ENCODE assay signal across 18 cellular contexts in genomic region chr3:27716309-27716708, GRCh38. TPM values are rescaled to one million over a fixed set of nuclear protein-coding genes. Genes with fewer than 3 reads are reported as not detected.
DNase-seq lines count a peak whose midpoint lies in the region; ATAC-seq and TF ChIP-seq lines count a peak whose summit lies in the region.
"Had no signal": no experiment of that assay in that cellular context is flagged by ENCODE, and none has a peak within 500 bp of the region (broad histone marks: within the 10 kb centered on the region; RNA-seq: fewer than 3 reads in every experiment).

No MANE protein-coding gene starts in this region.

- TF ChIP-seq CTCF in activated CD8-positive, alpha-beta T cell treated with anti-CD3 and anti-CD28 coated beads for 36 hours (IDR thresholded peaks at IDR 0.05): no peak

- no peaks in the 10 kb centered on the region for H3K9me3 Mint-ChIP-seq in activated CD8-positive, alpha-beta T cell treated with anti-CD3 and anti-CD28 coated beads for 36 hours
- H3K9me3 Mint-ChIP-seq in activated CD8-positive, alpha-beta T cell treated with anti-CD3 and anti-CD28 coated beads, Interleukin-2, amount 10 ng/mL, durations not matched to agents 7 days and 5 days (ENCODE audit: insufficient read depth): no peaks in the 10 kb centered on the region
- H3K9me3 Mint-ChIP-seq in central memory CD8-positive, alpha-beta T cell: no peaks in the 10 kb centered on the region
- no peaks in the 10 kb centered on the region for H3K9me3 Mint-ChIP-seq in natural killer cell treated with Interleukin-12 subunit alpha and Interleukin-12 subunit beta and Interleukin-15 and Interleukin-18, amount 100 ng/mL, for 72 hours

- no peak for ATAC-seq in activated CD8-positive, alpha-beta T cell treated with anti-CD3 and anti-CD28 coated beads for 36 hours
- ATAC-seq in activated CD8-positive, alpha-beta T cell treated with anti-CD3 and anti-CD28 coated beads, Interleukin-2, amount 10 ng/mL, durations not matched to agents 7 days and 5 days: no peak
- ATAC-seq in central memory CD8-positive, alpha-beta T cell (replicated peaks; ENCODE audit: extremely low read depth, poor library complexity, severe bottlenecking): no peak
- ATAC-seq in natural killer cell treated with Interleukin-12 subunit alpha and Interleukin-12 subunit beta and Interleukin-15 and Interleukin-18, amount 100 ng/mL, for 72 hours: no peak
- no peak for ATAC-seq in HG02884 (IDR thresholded peaks at IDR 0.05; ENCODE audit: unreplicated experiment)
- ATAC-seq: HepG2 had no signal

- DNase-seq in activated CD8-positive, alpha-beta T cell treated with anti-CD3 and anti-CD28 coated beads for 36 hours: no peak
- DNase-seq in activated CD8-positive, alpha-beta T cell treated with anti-CD3 and anti-CD28 coated beads, Interleukin-2, amount 10 ng/mL, durations not matched to agents 7 days and 5 days: no peak
- peak; percentile 23 for DNase-seq in H7
- DNase-seq in central memory CD8-positive, alpha-beta T cell (ENCODE audit: low spot score in 2 of 2): no peak
- DNase-seq in natural killer cell treated with Interleukin-12 subunit alpha and Interleukin-12 subunit beta and Interleukin-15 and Interleukin-18, amount 100 ng/mL, for 72 hours (ENCODE audit: low spot score): no peak
- DNase-seq in NCI-H526 (lab: John Stamatoyannopoulos, UW): no peak
- no peak for DNase-seq in cerebellum (ENCODE audit: low spot score)
- DNase-seq: DND-41, NCI-H1092 treated with DMSO at 0.1 percent for 48 hours, NCI-H2107, NCI-H2227 treated with DMSO at 0.1 percent for 48 hours, NCI-H524 treated with DMSO at 0.1 percent for 48 hours, OCI-M1, RPMI8226, SIG-M5 had no signal

- H3K27me3 ChIP-seq in H7 (ENCODE audit: control insufficient read depth, insufficient read depth, low read length): peaks cover 94% of the 10 kb centered on the region

- no peaks in the 10 kb centered on the region for H3K36me3 ChIP-seq in H7 (replicated peaks; ENCODE audit: control insufficient read depth, insufficient read depth, low read length)
- H3K36me3 ChIP-seq: BLaER1 had no signal

- peaks cover 5% of the 10 kb centered on the region for H3K36me3 Mint-ChIP-seq in activated CD8-positive, alpha-beta T cell treated with anti-CD3 and anti-CD28 coated beads for 36 hours (ENCODE audit: low read depth)
- H3K36me3 Mint-ChIP-seq in activated CD8-positive, alpha-beta T cell treated with anti-CD3 and anti-CD28 coated beads, Interleukin-2, amount 10 ng/mL, durations not matched to agents 7 days and 5 days (ENCODE audit: low read depth): peaks cover 3% of the 10 kb centered on the region
- peaks cover 88% of the 10 kb centered on the region for H3K36me3 Mint-ChIP-seq in central memory CD8-positive, alpha-beta T cell (ENCODE audit: insufficient read depth)
- H3K36me3 Mint-ChIP-seq in natural killer cell treated with Interleukin-12 subunit alpha and Interleukin-12 subunit beta and Interleukin-15 and Interleukin-18, amount 100 ng/mL, for 72 hours: peaks cover 57% of the 10 kb centered on the region

- H3K4me3 ChIP-seq in H7 (ENCODE audit: insufficient read depth, low read depth, low read length): peak overlapping the region; percentile 15; the same call in 1 of the 2 replicates
- H3K4me3 ChIP-seq: BLaER1 had no signal

- POLR2A ChIA-PET in activated CD8-positive, alpha-beta T cell treated with anti-CD3 and anti-CD28 coated beads for 36 hours (lab: Charles Lee): interaction anchor here (1.7 kb wide), 1 partner anchor 9 kb away, joined by 3 read pairs; no protein-coding TSS in a partner anchor
- POLR2A ChIA-PET in activated CD8-positive, alpha-beta T cell treated with anti-CD3 and anti-CD28 coated beads, Interleukin-2, amount 10 ng/mL, durations not matched to agents 7 days and 5 days (lab: Charles Lee): interaction anchor here (1.2 kb wide), 1 partner anchor 632 kb away, joined by 4 read pairs; the partner anchor contains the start of genes AZI2 and ZCWPW2

- peak overlapping the region; percentile 91 for H3K4me3 Mint-ChIP-seq in activated CD8-positive, alpha-beta T cell treated with anti-CD3 and anti-CD28 coated beads for 36 hours
- no peak overlapping the region for H3K4me3 Mint-ChIP-seq in activated CD8-positive, alpha-beta T cell treated with anti-CD3 and anti-CD28 coated beads, Interleukin-2, amount 10 ng/mL, durations not matched to agents 7 days and 5 days
- H3K4me3 Mint-ChIP-seq in central memory CD8-positive, alpha-beta T cell: peak overlapping the region; percentile 98
- peak overlapping the region; percentile 100 for H3K4me3 Mint-ChIP-seq in natural killer cell treated with Interleukin-12 subunit alpha and Interleukin-12 subunit beta and Interleukin-15 and Interleukin-18, amount 100 ng/mL, for 72 hours

- H3K27ac Mint-ChIP-seq in activated CD8-positive, alpha-beta T cell treated with anti-CD3 and anti-CD28 coated beads for 36 hours: peak overlapping the region; percentile 17
- H3K27ac Mint-ChIP-seq in activated CD8-positive, alpha-beta T cell treated with anti-CD3 and anti-CD28 coated beads, Interleukin-2, amount 10 ng/mL, durations not matched to agents 7 days and 5 days: no peak overlapping the region
- peak overlapping the region; percentile 98 for H3K27ac Mint-ChIP-seq in central memory CD8-positive, alpha-beta T cell (ENCODE audit: low read depth)
- peak overlapping the region; percentile 98 to 99 for H3K27ac Mint-ChIP-seq in natural killer cell treated with Interleukin-12 subunit alpha and Interleukin-12 subunit beta and Interleukin-15 and Interleukin-18, amount 100 ng/mL, for 72 hours

- H3K4me1 Mint-ChIP-seq in activated CD8-positive, alpha-beta T cell treated with anti-CD3 and anti-CD28 coated beads for 36 hours (ENCODE audit: low read depth): peaks cover 24% of the 10 kb centered on the region
- H3K4me1 Mint-ChIP-seq in activated CD8-positive, alpha-beta T cell treated with anti-CD3 and anti-CD28 coated beads, Interleukin-2, amount 10 ng/mL, durations not matched to agents 7 days and 5 days (ENCODE audit: low read depth): peaks cover 34% of the 10 kb centered on the region
- peaks cover 74% of the 10 kb centered on the region for H3K4me1 Mint-ChIP-seq in central memory CD8-positive, alpha-beta T cell
- peaks cover 55 to 76% of the 10 kb centered on the region in 2 donors for H3K4me1 Mint-ChIP-seq in natural killer cell treated with Interleukin-12 subunit alpha and Interleukin-12 subunit beta and Interleukin-15 and Interleukin-18, amount 100 ng/mL, for 72 hours (ENCODE audit: low read depth in 2 of 2)

- CTCF ChIA-PET in activated CD8-positive, alpha-beta T cell treated with anti-CD3 and anti-CD28 coated beads for 36 hours (lab: Charles Lee): interaction anchor here (0.7 to 8.4 kb wide), 7 partner anchors 9 to 623 kb away, joined by 3 to 72 read pairs (median 3); no protein-coding TSS in a partner anchor
- CTCF ChIA-PET in activated CD8-positive, alpha-beta T cell treated with anti-CD3 and anti-CD28 coated beads, Interleukin-2, amount 10 ng/mL, durations not matched to agents 7 days and 5 days (lab: Charles Lee): interaction anchor here (0.9 to 3.2 kb wide), 6 partner anchors 10 to 620 kb away, joined by 3 to 14 read pairs (median 4); no protein-coding TSS in a partner anchor

- H3K27me3 Mint-ChIP-seq in activated CD8-positive, alpha-beta T cell treated with anti-CD3 and anti-CD28 coated beads for 36 hours: peaks cover 25% of the 10 kb centered on the region
- H3K27me3 Mint-ChIP-seq in activated CD8-positive, alpha-beta T cell treated with anti-CD3 and anti-CD28 coated beads, Interleukin-2, amount 10 ng/mL, durations not matched to agents 7 days and 5 days (ENCODE audit: low read depth): peaks cover 66% of the 10 kb centered on the region
- H3K27me3 Mint-ChIP-seq in central memory CD8-positive, alpha-beta T cell: no peaks in the 10 kb centered on the region
- no peaks in the 10 kb centered on the region for H3K27me3 Mint-ChIP-seq in natural killer cell treated with Interleukin-12 subunit alpha and Interleukin-12 subunit beta and Interleukin-15 and Interleukin-18, amount 100 ng/mL, for 72 hours

- intact Hi-C loops in activated CD8-positive, alpha-beta T cell treated with anti-CD3 and anti-CD28 coated beads for 36 hours (cut with micrococcal nuclease): no loop called here

RNA-seq across cellular contexts. Expression of gene EOMES, which starts 5.8 kb away (rescaled TPM):
- 1 to 10 TPM; 4.2 to 4.4 TPM for total RNA-seq in activated CD8-positive, alpha-beta T cell treated with anti-CD3 and anti-CD28 coated beads for 36 hours
- 1 to 10 TPM; 2.9 to 3.3 TPM for total RNA-seq in activated CD8-positive, alpha-beta T cell treated with anti-CD3 and anti-CD28 coated beads, Interleukin-2, amount 10 ng/mL, durations not matched to agents 7 days and 5 days
- total RNA-seq in H7 (2014; rRNA removed; shearing (Covaris generic)): 24.0 and 54.9 TPM in 2 replicates
- total RNA-seq in natural killer cell treated with Interleukin-12 subunit alpha and Interleukin-12 subunit beta and Interleukin-15 and Interleukin-18, amount 100 ng/mL, for 72 hours: 100 to 1,000 TPM; 117 to 270 TPM
- total RNA-seq in cerebellum: 55.9 TPM
